Comparison of ENCODE assay signal across 12 cellular contexts in genomic region chr15:85742186-85742751, GRCh38. TPM values are rescaled to one million over a fixed set of nuclear protein-coding genes. Genes with fewer than 3 reads are reported as not detected.
DNase-seq lines count a peak whose midpoint lies in the region; ATAC-seq and TF ChIP-seq lines count a peak whose summit lies in the region.
"Had no signal": no experiment of that assay in that cellular context is flagged by ENCODE, and none has a peak within 500 bp of the region (broad histone marks: within the 10 kb centered on the region; RNA-seq: fewer than 3 reads in every experiment).

No MANE protein-coding gene starts in this region.

- POLR2A ChIA-PET in AG04449 (lab: Yijun Ruan, JAX): no interaction called here

- no peak overlapping the region for H3K27ac ChIP-seq in brain microvascular endothelial cell
- H3K27ac ChIP-seq: HL-60 had no signal

- DNase-seq in AG04449 (ENCODE audit: low read depth, low spot score) (peak; percentile 34), H7 (peak; percentile 29), cerebellum (ENCODE audit: low spot score) (peak; percentile 25), myocyte (ENCODE audit: low read depth) (peak; percentile 86), brain microvascular endothelial cell (no peak), NCI-H1092 treated with DMSO at 0.1 percent for 48 hours (lab: John Stamatoyannopoulos, UW) (no peak), CD1c-positive myeloid dendritic cell (ENCODE audit: extremely low spot score) (no peak)
- DNase-seq: activated CD4-positive, alpha-beta T cell treated with anti-CD3 and anti-CD28 coated beads for 48 hours; effector CD4-positive, alpha-beta T cell; NCI-H774 had no signal

- H3K27me3 ChIP-seq in H7 (ENCODE audit: control insufficient read depth, insufficient read depth, low read length): no peaks in the 10 kb centered on the region
- H3K27me3 ChIP-seq in brain microvascular endothelial cell (replicated peaks): no peaks in the 10 kb centered on the region

- H3K36me3 ChIP-seq in H7 (replicated peaks; ENCODE audit: control insufficient read depth, insufficient read depth, low read length): peaks cover 8% of the 10 kb centered on the region
- peaks cover 52% of the 10 kb centered on the region for H3K36me3 ChIP-seq in brain microvascular endothelial cell (replicated peaks)

- CTCF ChIA-PET in AG04449 (lab: Yijun Ruan, JAX): interaction anchor here (1.4 to 7.0 kb wide), 5 partner anchors 10 to 111 kb away, joined by 6 to 55 read pairs (median 8); no protein-coding TSS in a partner anchor

- ATAC-seq in HG03520 (IDR thresholded peaks at IDR 0.05; ENCODE audit: unreplicated experiment): no peak

- H3K4me3 ChIP-seq in AG04449 (ENCODE audit: low read depth, low read length) (no peak overlapping the region), H7 (ENCODE audit: insufficient read depth, low read depth, low read length) (no peak overlapping the region), brain microvascular endothelial cell (ENCODE audit: low read depth, low read length) (no peak overlapping the region)

- in situ Hi-C loops in brain microvascular endothelial cell (cut with HindIII; ENCODE audit: low pct_ligation_motif_present, low sequenced_read_pairs): no loop called here

- TF ChIP-seq CTCF in AG04449 (IDR thresholded peaks at IDR 0.05; ENCODE audit: insufficient read depth, low read length, missing control alignments): no peak
- no peak for TF ChIP-seq CTCF in brain microvascular endothelial cell (IDR thresholded peaks at IDR 0.05; ENCODE audit: low read depth, low read length, missing control alignments)

RNA-seq across cellular contexts. Expression of gene KLHL25, which starts 52.5 kb away (rescaled TPM):
- 15.8 and 20.8 TPM in 2 replicates for total RNA-seq in H7 (2014; rRNA removed; shearing (Covaris generic))
- total RNA-seq in cerebellum (38.5 TPM), myocyte (4.5 and 6.6 TPM in 2 replicates)
- 3.7 TPM for polyA plus RNA-seq in myocyte (2012)

Comparison
In these comparisons a context has a peak if more than half of its experiments do, and no peak if none do; other contexts are left out.
1. DNase-seq: peak in AG04449 (single experiment), H7 (single experiment), cerebellum (single experiment) and myocyte (single experiment); none in brain microvascular endothelial cell (single experiment), NCI-H1092 treated with DMSO at 0.1 percent for 48 hours (single experiment) and CD1c-positive myeloid dendritic cell (single experiment).